In the genomic region with DNA sequence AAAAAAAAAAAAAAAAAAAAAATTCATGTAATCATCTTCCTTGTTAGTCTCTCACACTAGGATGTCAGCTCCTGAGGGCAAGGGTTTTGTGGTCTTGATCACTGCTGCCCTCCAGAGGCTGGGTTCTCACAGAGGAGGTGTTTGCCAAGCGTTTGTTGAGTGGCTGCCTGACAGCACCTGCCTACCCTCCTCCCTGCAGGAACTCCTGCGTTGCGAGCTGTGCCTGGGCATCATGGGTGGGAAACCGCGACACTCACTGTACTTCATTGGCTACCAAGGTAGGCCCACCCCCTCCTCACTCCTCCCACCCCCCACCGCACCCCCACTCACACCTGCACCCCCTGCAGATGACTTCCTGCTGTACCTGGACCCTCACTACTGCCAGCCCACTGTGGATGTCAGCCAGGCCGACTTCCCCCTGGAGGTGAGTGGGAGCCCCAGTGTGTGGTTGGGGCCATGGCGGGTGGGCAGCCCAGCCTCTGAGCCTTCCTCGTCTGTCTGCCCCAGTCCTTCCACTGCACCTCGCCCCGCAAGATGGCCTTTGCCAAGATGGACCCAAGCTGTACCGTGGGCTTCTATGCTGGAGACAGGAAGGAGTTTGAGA, we compare ENCODE assay signal across 2 cellular contexts.
TF ChIP-seq lines count a peak whose summit lies in the region.

No MANE protein-coding gene starts in this region.

TF ChIP-seq in Ishikawa, 13 proteins besides CTCF, POLR2A, EP300 and RAD21 (continued from another document):
- TF ChIP-seq, protein P1, sequence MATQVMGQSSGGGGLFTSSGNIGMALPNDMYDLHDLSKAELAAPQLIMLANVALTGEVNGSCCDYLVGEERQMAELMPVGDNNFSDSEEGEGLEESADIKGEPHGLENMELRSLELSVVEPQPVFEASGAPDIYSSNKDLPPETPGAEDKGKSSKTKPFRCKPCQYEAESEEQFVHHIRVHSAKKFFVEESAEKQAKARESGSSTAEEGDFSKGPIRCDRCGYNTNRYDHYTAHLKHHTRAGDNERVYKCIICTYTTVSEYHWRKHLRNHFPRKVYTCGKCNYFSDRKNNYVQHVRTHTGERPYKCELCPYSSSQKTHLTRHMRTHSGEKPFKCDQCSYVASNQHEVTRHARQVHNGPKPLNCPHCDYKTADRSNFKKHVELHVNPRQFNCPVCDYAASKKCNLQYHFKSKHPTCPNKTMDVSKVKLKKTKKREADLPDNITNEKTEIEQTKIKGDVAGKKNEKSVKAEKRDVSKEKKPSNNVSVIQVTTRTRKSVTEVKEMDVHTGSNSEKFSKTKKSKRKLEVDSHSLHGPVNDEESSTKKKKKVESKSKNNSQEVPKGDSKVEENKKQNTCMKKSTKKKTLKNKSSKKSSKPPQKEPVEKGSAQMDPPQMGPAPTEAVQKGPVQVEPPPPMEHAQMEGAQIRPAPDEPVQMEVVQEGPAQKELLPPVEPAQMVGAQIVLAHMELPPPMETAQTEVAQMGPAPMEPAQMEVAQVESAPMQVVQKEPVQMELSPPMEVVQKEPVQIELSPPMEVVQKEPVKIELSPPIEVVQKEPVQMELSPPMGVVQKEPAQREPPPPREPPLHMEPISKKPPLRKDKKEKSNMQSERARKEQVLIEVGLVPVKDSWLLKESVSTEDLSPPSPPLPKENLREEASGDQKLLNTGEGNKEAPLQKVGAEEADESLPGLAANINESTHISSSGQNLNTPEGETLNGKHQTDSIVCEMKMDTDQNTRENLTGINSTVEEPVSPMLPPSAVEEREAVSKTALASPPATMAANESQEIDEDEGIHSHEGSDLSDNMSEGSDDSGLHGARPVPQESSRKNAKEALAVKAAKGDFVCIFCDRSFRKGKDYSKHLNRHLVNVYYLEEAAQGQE (IDR thresholded peaks at IDR 0.05; ENCODE audit: low read depth), result no peak
- TF ChIP-seq, protein P2, sequence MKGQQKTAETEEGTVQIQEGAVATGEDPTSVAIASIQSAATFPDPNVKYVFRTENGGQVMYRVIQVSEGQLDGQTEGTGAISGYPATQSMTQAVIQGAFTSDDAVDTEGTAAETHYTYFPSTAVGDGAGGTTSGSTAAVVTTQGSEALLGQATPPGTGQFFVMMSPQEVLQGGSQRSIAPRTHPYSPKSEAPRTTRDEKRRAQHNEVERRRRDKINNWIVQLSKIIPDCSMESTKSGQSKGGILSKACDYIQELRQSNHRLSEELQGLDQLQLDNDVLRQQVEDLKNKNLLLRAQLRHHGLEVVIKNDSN (IDR thresholded peaks at IDR 0.05), result no peak
- TF ChIP-seq ZBTB7A (IDR thresholded peaks at IDR 0.05; ENCODE audit: low read depth), result no peak
- TF ChIP-seq FOXM1 (IDR thresholded peaks at IDR 0.05; ENCODE audit: borderline replicate concordance, low read depth), result no peak
- no peak for TF ChIP-seq TEAD4 (IDR thresholded peaks at IDR 0.05)
- TF ChIP-seq, protein P3, sequence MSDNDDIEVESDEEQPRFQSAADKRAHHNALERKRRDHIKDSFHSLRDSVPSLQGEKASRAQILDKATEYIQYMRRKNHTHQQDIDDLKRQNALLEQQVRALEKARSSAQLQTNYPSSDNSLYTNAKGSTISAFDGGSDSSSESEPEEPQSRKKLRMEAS (IDR thresholded peaks at IDR 0.05), result no peak
- no peak for TF ChIP-seq EGR1 (IDR thresholded peaks at IDR 0.05)

TF ChIP-seq in WTC11, 78 proteins besides CTCF, POLR2A, EP300 and RAD21:
- TF ChIP-seq, protein P4, sequence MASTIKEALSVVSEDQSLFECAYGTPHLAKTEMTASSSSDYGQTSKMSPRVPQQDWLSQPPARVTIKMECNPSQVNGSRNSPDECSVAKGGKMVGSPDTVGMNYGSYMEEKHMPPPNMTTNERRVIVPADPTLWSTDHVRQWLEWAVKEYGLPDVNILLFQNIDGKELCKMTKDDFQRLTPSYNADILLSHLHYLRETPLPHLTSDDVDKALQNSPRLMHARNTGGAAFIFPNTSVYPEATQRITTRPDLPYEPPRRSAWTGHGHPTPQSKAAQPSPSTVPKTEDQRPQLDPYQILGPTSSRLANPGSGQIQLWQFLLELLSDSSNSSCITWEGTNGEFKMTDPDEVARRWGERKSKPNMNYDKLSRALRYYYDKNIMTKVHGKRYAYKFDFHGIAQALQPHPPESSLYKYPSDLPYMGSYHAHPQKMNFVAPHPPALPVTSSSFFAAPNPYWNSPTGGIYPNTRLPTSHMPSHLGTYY (CRISPR knock-in tag; IDR thresholded peaks at IDR 0.05), result no peak
- TF ChIP-seq, protein P3 (CRISPR knock-in tag; IDR thresholded peaks at IDR 0.05), result no peak
- TF ChIP-seq, protein P5, sequence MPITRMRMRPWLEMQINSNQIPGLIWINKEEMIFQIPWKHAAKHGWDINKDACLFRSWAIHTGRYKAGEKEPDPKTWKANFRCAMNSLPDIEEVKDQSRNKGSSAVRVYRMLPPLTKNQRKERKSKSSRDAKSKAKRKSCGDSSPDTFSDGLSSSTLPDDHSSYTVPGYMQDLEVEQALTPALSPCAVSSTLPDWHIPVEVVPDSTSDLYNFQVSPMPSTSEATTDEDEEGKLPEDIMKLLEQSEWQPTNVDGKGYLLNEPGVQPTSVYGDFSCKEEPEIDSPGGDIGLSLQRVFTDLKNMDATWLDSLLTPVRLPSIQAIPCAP (CRISPR knock-in tag; IDR thresholded peaks at IDR 0.05), result no peak
- TF ChIP-seq ATF1 (CRISPR knock-in tag; IDR thresholded peaks at IDR 0.05), result no peak
- no peak for TF ChIP-seq GTF2I (CRISPR knock-in tag; conservative IDR thresholded peaks at IDR 0.05)
- TF ChIP-seq, protein P6, sequence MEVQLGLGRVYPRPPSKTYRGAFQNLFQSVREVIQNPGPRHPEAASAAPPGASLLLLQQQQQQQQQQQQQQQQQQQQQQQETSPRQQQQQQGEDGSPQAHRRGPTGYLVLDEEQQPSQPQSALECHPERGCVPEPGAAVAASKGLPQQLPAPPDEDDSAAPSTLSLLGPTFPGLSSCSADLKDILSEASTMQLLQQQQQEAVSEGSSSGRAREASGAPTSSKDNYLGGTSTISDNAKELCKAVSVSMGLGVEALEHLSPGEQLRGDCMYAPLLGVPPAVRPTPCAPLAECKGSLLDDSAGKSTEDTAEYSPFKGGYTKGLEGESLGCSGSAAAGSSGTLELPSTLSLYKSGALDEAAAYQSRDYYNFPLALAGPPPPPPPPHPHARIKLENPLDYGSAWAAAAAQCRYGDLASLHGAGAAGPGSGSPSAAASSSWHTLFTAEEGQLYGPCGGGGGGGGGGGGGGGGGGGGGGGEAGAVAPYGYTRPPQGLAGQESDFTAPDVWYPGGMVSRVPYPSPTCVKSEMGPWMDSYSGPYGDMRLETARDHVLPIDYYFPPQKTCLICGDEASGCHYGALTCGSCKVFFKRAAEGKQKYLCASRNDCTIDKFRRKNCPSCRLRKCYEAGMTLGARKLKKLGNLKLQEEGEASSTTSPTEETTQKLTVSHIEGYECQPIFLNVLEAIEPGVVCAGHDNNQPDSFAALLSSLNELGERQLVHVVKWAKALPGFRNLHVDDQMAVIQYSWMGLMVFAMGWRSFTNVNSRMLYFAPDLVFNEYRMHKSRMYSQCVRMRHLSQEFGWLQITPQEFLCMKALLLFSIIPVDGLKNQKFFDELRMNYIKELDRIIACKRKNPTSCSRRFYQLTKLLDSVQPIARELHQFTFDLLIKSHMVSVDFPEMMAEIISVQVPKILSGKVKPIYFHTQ (CRISPR knock-in tag; IDR thresholded peaks at IDR 0.05), result no peak
- no peak for TF ChIP-seq JAZF1 (CRISPR knock-in tag; IDR thresholded peaks at IDR 0.05)
- no peak for TF ChIP-seq ZNF263 (CRISPR knock-in tag; IDR thresholded peaks at IDR 0.05; ENCODE audit: low read depth)
